Comparison of ENCODE assay signal across 1 cellular context in genomic region chr7:30549933-30550493, GRCh38.
TF ChIP-seq lines count a peak whose summit lies in the region.

No MANE protein-coding gene starts in this region.

TF ChIP-seq in K562, 482 proteins besides CTCF, POLR2A, EP300 and RAD21 (continued from another document and continues in another):
- TF ChIP-seq, protein P1, sequence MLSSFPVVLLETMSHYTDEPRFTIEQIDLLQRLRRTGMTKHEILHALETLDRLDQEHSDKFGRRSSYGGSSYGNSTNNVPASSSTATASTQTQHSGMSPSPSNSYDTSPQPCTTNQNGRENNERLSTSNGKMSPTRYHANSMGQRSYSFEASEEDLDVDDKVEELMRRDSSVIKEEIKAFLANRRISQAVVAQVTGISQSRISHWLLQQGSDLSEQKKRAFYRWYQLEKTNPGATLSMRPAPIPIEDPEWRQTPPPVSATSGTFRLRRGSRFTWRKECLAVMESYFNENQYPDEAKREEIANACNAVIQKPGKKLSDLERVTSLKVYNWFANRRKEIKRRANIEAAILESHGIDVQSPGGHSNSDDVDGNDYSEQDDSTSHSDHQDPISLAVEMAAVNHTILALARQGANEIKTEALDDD (IDR thresholded peaks at IDR 0.05): no peak
- peak; percentile 31; the same call in 1 of the 2 replicates for TF ChIP-seq ELF4 (CRISPR knock-in tag; IDR thresholded peaks at IDR 0.05)
- no peak for TF ChIP-seq ZC3H4 (CRISPR knock-in tag; IDR thresholded peaks at IDR 0.05; ENCODE audit: borderline replicate concordance)
- TF ChIP-seq, protein P2, sequence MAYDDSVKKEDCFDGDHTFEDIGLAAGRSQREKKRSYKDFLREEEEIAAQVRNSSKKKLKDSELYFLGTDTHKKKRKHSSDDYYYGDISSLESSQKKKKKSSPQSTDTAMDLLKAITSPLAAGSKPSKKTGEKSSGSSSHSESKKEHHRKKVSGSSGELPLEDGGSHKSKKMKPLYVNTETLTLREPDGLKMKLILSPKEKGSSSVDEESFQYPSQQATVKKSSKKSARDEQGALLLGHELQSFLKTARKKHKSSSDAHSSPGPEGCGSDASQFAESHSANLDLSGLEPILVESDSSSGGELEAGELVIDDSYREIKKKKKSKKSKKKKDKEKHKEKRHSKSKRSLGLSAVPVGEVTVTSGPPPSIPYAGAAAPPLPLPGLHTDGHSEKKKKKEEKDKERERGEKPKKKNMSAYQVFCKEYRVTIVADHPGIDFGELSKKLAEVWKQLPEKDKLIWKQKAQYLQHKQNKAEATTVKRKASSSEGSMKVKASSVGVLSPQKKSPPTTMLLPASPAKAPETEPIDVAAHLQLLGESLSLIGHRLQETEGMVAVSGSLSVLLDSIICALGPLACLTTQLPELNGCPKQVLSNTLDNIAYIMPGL (CRISPR knock-in tag; IDR thresholded peaks at IDR 0.05): no peak
- TF ChIP-seq PCBP1 (IDR thresholded peaks at IDR 0.05; ENCODE audit: low read depth, low read length, poor library complexity, severe bottlenecking): no peak
- TF ChIP-seq ZNF586 (CRISPR knock-in tag; conservative IDR thresholded peaks at IDR 0.05): no peak
- no peak for TF ChIP-seq ZBED1 (IDR thresholded peaks at IDR 0.05)
- no peak for TF ChIP-seq FOXK1 (CRISPR knock-in tag; IDR thresholded peaks at IDR 0.05; ENCODE audit: borderline replicate concordance)
- TF ChIP-seq HLTF (IDR thresholded peaks at IDR 0.05): no peak
- no peak for TF ChIP-seq FOS (IDR thresholded peaks at IDR 0.05; ENCODE audit: extremely low read depth, insufficient read length)
- no peak for TF ChIP-seq NR1H2 (CRISPR knock-in tag; IDR thresholded peaks at IDR 0.05)
- TF ChIP-seq NFATC3 (IDR thresholded peaks at IDR 0.05): no peak
- no peak for TF ChIP-seq ZEB2 (IDR thresholded peaks at IDR 0.05)
- TF ChIP-seq TEAD1 (CRISPR knock-in tag; IDR thresholded peaks at IDR 0.05): no peak
- no peak for TF ChIP-seq ATF1 (CRISPR knock-in tag; IDR thresholded peaks at IDR 0.05)
- 0 out of 2 replicates have a peak, but pooled peaks have one; percentile 18 for TF ChIP-seq ATF1 (tag; IDR thresholded peaks at IDR 0.05)
- no peak for TF ChIP-seq ZBTB12 (CRISPR knock-in tag; IDR thresholded peaks at IDR 0.05)
- TF ChIP-seq HOMEZ (CRISPR knock-in tag; IDR thresholded peaks at IDR 0.05): 0 out of 2 replicates have a peak, but pooled peaks have one; percentile 31
- peak; percentile 61; the same call in 1 of the 2 replicates for TF ChIP-seq FOSL1 (tag; conservative IDR thresholded peaks at IDR 0.05)
- no peak for TF ChIP-seq KDM5B (IDR thresholded peaks at IDR 0.05; ENCODE audit: insufficient replicate concordance, low read depth, low read length)
- no peak for TF ChIP-seq EP400 (IDR thresholded peaks at IDR 0.05)
- no peak for TF ChIP-seq NCOA6 (IDR thresholded peaks at IDR 0.05)
- TF ChIP-seq MEF2D (tag; conservative IDR thresholded peaks at IDR 0.05; ENCODE audit: low read depth): no peak
- TF ChIP-seq ATF2 (CRISPR knock-in tag; IDR thresholded peaks at IDR 0.05): no peak
- TF ChIP-seq ZNF717 (CRISPR knock-in tag; IDR thresholded peaks at IDR 0.05): no peak
- TF ChIP-seq ELF1 (tag; IDR thresholded peaks at IDR 0.05): peak; percentile 40; the same call in 1 of the 2 replicates
- no peak for TF ChIP-seq STAG1 (CRISPR knock-in tag; IDR thresholded peaks at IDR 0.05; ENCODE audit: borderline replicate concordance)
- no peak for TF ChIP-seq YY1 (IDR thresholded peaks at IDR 0.05; ENCODE audit: borderline replicate concordance in 1 of 3, control insufficient read depth in 1 of 3, extremely low read depth in 1 of 3, insufficient read depth in 3 of 3, insufficient read length in 1 of 3, insufficient replicate concordance in 2 of 3, low read depth in 1 of 3, low read length in 2 of 3)
- no peak for TF ChIP-seq ZNF408 (CRISPR knock-in tag; IDR thresholded peaks at IDR 0.05; ENCODE audit: low read depth)
- no peak for TF ChIP-seq CHD4 (IDR thresholded peaks at IDR 0.05; ENCODE audit: insufficient read depth, insufficient replicate concordance, low read depth, low read length, poor library complexity, severe bottlenecking)
- TF ChIP-seq SIX5 (IDR thresholded peaks at IDR 0.05; ENCODE audit: borderline replicate concordance in 1 of 2, insufficient read depth in 1 of 2, low read depth in 1 of 2, low read length in 2 of 2): no peak
- TF ChIP-seq, protein P3, sequence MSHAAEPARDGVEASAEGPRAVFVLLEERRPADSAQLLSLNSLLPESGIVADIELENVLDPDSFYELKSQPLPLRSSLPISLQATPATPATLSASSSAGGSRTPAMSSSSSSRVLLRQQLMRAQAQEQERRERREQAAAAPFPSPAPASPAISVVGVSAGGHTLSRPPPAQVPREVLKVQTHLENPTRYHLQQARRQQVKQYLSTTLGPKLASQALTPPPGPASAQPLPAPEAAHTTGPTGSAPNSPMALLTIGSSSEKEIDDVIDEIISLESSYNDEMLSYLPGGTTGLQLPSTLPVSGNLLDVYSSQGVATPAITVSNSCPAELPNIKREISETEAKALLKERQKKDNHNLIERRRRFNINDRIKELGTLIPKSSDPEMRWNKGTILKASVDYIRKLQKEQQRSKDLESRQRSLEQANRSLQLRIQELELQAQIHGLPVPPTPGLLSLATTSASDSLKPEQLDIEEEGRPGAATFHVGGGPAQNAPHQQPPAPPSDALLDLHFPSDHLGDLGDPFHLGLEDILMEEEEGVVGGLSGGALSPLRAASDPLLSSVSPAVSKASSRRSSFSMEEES (CRISPR knock-in tag; IDR thresholded peaks at IDR 0.05): peak; percentile 54; the same call in 1 of the 2 replicates
- TF ChIP-seq, protein P4, sequence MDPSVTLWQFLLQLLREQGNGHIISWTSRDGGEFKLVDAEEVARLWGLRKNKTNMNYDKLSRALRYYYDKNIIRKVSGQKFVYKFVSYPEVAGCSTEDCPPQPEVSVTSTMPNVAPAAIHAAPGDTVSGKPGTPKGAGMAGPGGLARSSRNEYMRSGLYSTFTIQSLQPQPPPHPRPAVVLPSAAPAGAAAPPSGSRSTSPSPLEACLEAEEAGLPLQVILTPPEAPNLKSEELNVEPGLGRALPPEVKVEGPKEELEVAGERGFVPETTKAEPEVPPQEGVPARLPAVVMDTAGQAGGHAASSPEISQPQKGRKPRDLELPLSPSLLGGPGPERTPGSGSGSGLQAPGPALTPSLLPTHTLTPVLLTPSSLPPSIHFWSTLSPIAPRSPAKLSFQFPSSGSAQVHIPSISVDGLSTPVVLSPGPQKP (CRISPR knock-in tag; IDR thresholded peaks at IDR 0.05): no peak
- TF ChIP-seq ZNF224 (CRISPR knock-in tag; IDR thresholded peaks at IDR 0.05): no peak
- no peak for TF ChIP-seq ZFX (CRISPR knock-in tag; IDR thresholded peaks at IDR 0.05)
- TF ChIP-seq FOXP1 (CRISPR knock-in tag; IDR thresholded peaks at IDR 0.05): no peak
- no peak for TF ChIP-seq ZBTB17 (CRISPR knock-in tag; IDR thresholded peaks at IDR 0.05)
- no peak for TF ChIP-seq MYBL2 (IDR thresholded peaks at IDR 0.05; ENCODE audit: low read depth)
- no peak for TF ChIP-seq MYBL2 (CRISPR knock-in tag; IDR thresholded peaks at IDR 0.05; ENCODE audit: borderline replicate concordance)
- no peak for TF ChIP-seq PTTG1 (tag; IDR thresholded peaks at IDR 0.05; ENCODE audit: low read depth)
- no peak for TF ChIP-seq MYC (IDR thresholded peaks at IDR 0.05; ENCODE audit: low read depth, low read length)
- no peak for TF ChIP-seq MYC (CRISPR knock-in tag; IDR thresholded peaks at IDR 0.05; ENCODE audit: borderline replicate concordance, low read depth)
- no peak for TF ChIP-seq HNRNPUL1 (IDR thresholded peaks at IDR 0.05; ENCODE audit: low read length)
- TF ChIP-seq, protein P5, sequence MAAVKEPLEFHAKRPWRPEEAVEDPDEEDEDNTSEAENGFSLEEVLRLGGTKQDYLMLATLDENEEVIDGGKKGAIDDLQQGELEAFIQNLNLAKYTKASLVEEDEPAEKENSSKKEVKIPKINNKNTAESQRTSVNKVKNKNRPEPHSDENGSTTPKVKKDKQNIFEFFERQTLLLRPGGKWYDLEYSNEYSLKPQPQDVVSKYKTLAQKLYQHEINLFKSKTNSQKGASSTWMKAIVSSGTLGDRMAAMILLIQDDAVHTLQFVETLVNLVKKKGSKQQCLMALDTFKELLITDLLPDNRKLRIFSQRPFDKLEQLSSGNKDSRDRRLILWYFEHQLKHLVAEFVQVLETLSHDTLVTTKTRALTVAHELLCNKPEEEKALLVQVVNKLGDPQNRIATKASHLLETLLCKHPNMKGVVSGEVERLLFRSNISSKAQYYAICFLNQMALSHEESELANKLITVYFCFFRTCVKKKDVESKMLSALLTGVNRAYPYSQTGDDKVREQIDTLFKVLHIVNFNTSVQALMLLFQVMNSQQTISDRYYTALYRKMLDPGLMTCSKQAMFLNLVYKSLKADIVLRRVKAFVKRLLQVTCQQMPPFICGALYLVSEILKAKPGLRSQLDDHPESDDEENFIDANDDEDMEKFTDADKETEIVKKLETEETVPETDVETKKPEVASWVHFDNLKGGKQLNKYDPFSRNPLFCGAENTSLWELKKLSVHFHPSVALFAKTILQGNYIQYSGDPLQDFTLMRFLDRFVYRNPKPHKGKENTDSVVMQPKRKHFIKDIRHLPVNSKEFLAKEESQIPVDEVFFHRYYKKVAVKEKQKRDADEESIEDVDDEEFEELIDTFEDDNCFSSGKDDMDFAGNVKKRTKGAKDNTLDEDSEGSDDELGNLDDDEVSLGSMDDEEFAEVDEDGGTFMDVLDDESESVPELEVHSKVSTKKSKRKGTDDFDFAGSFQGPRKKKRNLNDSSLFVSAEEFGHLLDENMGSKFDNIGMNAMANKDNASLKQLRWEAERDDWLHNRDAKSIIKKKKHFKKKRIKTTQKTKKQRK (IDR thresholded peaks at IDR 0.05; ENCODE audit: borderline replicate concordance, low read depth, low read length): no peak
- TF ChIP-seq SMAD3 (CRISPR knock-in tag; conservative IDR thresholded peaks at IDR 0.05): peak; percentile 75; the same call in 1 of the 2 replicates
- no peak for TF ChIP-seq HMG20A (CRISPR knock-in tag; conservative IDR thresholded peaks at IDR 0.05)
- no peak for TF ChIP-seq ZNF609 (CRISPR knock-in tag; IDR thresholded peaks at IDR 0.05; ENCODE audit: borderline replicate concordance)
- TF ChIP-seq E2F5 (CRISPR knock-in tag; IDR thresholded peaks at IDR 0.05): no peak
